Comparison of ENCODE assay signal across 1 cellular context in the genomic region with DNA sequence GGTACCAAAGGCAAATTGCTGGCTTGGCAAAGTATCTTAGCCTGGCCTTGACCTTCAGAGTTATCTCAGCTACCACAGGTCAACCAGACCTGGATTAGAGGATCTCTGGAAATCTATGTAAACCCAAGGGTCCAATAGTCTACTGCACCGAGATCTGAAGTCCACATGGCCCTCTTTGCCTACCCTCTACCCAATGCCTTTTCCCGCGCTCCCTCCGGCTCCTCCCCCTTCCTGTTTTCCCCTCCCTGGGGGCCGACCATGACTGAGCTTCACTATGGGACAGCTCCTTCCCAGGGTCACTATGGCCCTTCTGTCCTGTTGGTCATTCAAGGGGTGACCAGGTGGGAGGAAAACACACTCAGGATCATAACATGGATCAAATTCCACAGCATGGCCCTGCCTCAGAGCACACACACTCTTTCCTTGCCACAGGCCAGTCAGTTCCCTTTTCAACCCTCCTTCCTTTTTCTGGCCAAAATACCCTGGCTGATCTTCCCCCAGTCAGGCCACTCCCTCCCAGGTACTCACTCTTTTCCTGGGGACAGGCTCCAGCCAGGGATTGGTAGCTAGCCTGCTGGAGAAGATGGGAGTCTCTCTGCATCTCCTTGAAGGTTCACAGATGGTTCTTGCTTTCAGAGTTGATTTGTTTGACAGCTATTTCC.
TF ChIP-seq lines count a peak whose summit lies in the region.

No MANE protein-coding gene starts in this region.

TF ChIP-seq in H1, 55 proteins besides CTCF, POLR2A, EP300 and RAD21:
- TF ChIP-seq TBP (IDR thresholded peaks at IDR 0.05; ENCODE audit: low read depth, low read length) (no peak), PHF8 (conservative IDR thresholded peaks at IDR 0.05; ENCODE audit: low read depth, low read length) (no peak), CBX5 (IDR thresholded peaks at IDR 0.05; ENCODE audit: low read depth, low read length) (no peak), RXRA (IDR thresholded peaks at IDR 0.05; ENCODE audit: insufficient read depth, low read depth, low read length) (no peak), CHD1 (IDR thresholded peaks at IDR 0.05; ENCODE audit: low read depth, low read length) (no peak)
